9 cellular contexts compared by ENCODE assay signal in the genomic region with DNA sequence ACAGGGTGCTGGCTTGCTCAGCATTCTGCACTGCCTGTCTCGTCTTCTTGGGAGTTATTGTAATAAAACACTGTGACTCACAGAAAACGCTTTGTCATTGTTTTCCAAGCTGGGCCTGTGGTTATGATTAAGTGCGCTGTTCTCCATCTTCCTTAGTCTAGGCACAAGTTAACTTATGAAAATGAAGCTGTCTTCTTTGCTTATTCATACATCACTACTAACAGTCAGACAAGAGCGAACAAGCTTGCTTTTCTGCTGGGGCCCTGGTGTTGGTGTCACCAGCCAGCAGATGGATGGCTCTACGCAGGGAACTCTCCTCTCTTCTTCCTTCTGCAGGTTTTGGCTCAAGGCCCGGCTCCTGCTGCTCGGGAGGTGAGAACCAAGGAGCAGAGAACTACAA.
A peak's percentile ranks its signal among the peaks of the same experiment; 100 is the strongest.
DNase-seq lines count a peak whose midpoint lies in the region; ATAC-seq and TF ChIP-seq lines count a peak whose summit lies in the region.
"Had no signal": no experiment of that assay in that cellular context is flagged by ENCODE, and none has a peak within 500 bp of the region (broad histone marks: within the 10 kb centered on the region; RNA-seq: fewer than 3 reads in every experiment).

No MANE protein-coding gene starts in this region.

- no peaks in the 10 kb centered on the region for H3K36me3 ChIP-seq in tibial nerve

- WGBS in tibial nerve, 2 donors, result 78% methylated on average over 7 of the region's 7 CpGs

- H3K27ac ChIP-seq in tibial nerve, result no peak overlapping the region

- no peak for ATAC-seq in HG03196 (IDR thresholded peaks at IDR 0.05; ENCODE audit: unreplicated experiment)
- ATAC-seq in omental fat pad (ENCODE audit: low FRiP score), result no peak

- DNase-seq in Daoy (ENCODE audit: low read depth) (peak; percentile 86), NB4 (ENCODE audit: low read depth) (peak; percentile 78), cerebellum (ENCODE audit: low spot score) (peak; percentile 81), pons (ENCODE audit: low spot score) (peak; percentile 11), tibial nerve (ENCODE audit: low spot score in 2 of 2) (no peak), omental fat pad (ENCODE audit: low spot score) (no peak)
- DNase-seq: foreskin melanocyte, KG1 had no signal

- H3K4me3 ChIP-seq in NB4 (ENCODE audit: low read depth, low read length) (no peak overlapping the region), tibial nerve (no peak overlapping the region)

- H3K9me3 ChIP-seq in tibial nerve, result no peaks in the 10 kb centered on the region

- H3K27me3 ChIP-seq in tibial nerve, result no peaks in the 10 kb centered on the region

- no peak for TF ChIP-seq POLR2A in NB4 (IDR thresholded peaks at IDR 0.05; ENCODE audit: extremely low read depth, insufficient read length)
- TF ChIP-seq POLR2A in tibial nerve (IDR thresholded peaks at IDR 0.05), result no peak

- H3K4me1 ChIP-seq in tibial nerve, result peaks cover 0 to 12% (median 0%) of the 10 kb centered on the region in 4 donors

- TF ChIP-seq CTCF in NB4 (IDR thresholded peaks at IDR 0.05; ENCODE audit: low read depth, low read length) (no peak), tibial nerve (IDR thresholded peaks at IDR 0.05) (no peak), omental fat pad (IDR thresholded peaks at IDR 0.05) (no peak)

- TF ChIP-seq EP300 in tibial nerve (IDR thresholded peaks at IDR 0.05), result no peak

Comparison
In these comparisons a context has a peak if more than half of its experiments do, and no peak if none do; other contexts are left out.
1. DNase-seq: peak in Daoy (single experiment), NB4 (single experiment), cerebellum (single experiment) and pons (single experiment); none in tibial nerve (0 of 2) and omental fat pad (single experiment).